Comparison of ENCODE assay signal across 24 cellular contexts in genomic region chr3:136675150-136675858, GRCh38.
"Had no signal": no experiment of that assay in that cellular context is flagged by ENCODE, and none has a peak within 500 bp of the region (broad histone marks: within the 10 kb centered on the region; RNA-seq: fewer than 3 reads in every experiment).

No MANE protein-coding gene starts in this region.

- H3K27me3 ChIP-seq: foreskin keratinocyte, spleen, vagina had no signal

- H3K4me1 ChIP-seq: foreskin keratinocyte, prostate gland had no signal

- H3K36me3 ChIP-seq: lower lobe of right lung, prostate gland, thoracic aorta, vagina had no signal

- H3K27me3 Mint-ChIP-seq: activated CD4-positive, alpha-beta T cell treated with anti-CD3 and anti-CD28 coated beads, Interleukin-2, amount 10 ng/mL, durations not matched to agents 24 days and 14 days; activated CD8-positive, alpha-beta memory T cell treated with anti-CD3 and anti-CD28 coated beads, Interleukin-2, amount 10 ng/mL, durations not matched to agents 7 days and 5 days; activated CD8-positive, alpha-beta T cell treated with anti-CD3 and anti-CD28 coated beads for 36 hours; brain; naive thymus-derived CD4-positive, alpha-beta T cell; type B pancreatic cell had no signal

- FAIRE-seq: kidney had no signal

- H3K4me3 ChIP-seq: lower lobe of right lung, prostate gland, spleen, thoracic aorta, vagina had no signal

- ATAC-seq: activated CD4-positive, CD25-positive, alpha-beta regulatory T cell treated with anti-CD3 and anti-CD28 coated beads, Interleukin-2, amount 50 U/mL, for 24 hours; activated CD8-positive, alpha-beta memory T cell treated with anti-CD3 and anti-CD28 coated beads, Interleukin-2, amount 10 ng/mL, durations not matched to agents 7 days and 5 days; activated CD8-positive, alpha-beta T cell treated with anti-CD3 and anti-CD28 coated beads for 36 hours; foreskin keratinocyte; lower lobe of right lung; naive thymus-derived CD4-positive, alpha-beta T cell had no signal

- H3K9me3 Mint-ChIP-seq: activated CD4-positive, alpha-beta T cell treated with anti-CD3 and anti-CD28 coated beads, Interleukin-2, amount 10 ng/mL, durations not matched to agents 24 days and 14 days; activated CD8-positive, alpha-beta T cell treated with anti-CD3 and anti-CD28 coated beads for 36 hours; activated T-helper 1 cell treated with anti-CD3 and anti-CD28 coated beads, Interleukin-12 subunit alpha, Interleukin-12 subunit beta, Interleukin-2, Interleukin-4 antibody, amounts not matched to agents 30 ng/mL and 10 ng/mL and 1 ng/mL, durations not matched to agents 14 hours and 24 hours and 36 hours; brain; naive thymus-derived CD4-positive, alpha-beta T cell; type B pancreatic cell had no signal

- H3K9me3 ChIP-seq: lower lobe of right lung, prostate gland, spleen, thoracic aorta, vagina had no signal

- DNase-seq: activated CD4-positive, alpha-beta T cell treated with anti-CD3 and anti-CD28 coated beads, Interleukin-2, amount 10 ng/mL, durations not matched to agents 24 days and 14 days; activated CD8-positive, alpha-beta memory T cell treated with anti-CD3 and anti-CD28 coated beads, Interleukin-2, amount 10 ng/mL, durations not matched to agents 7 days and 5 days; activated CD8-positive, alpha-beta T cell treated with anti-CD3 and anti-CD28 coated beads for 36 hours; activated gamma-delta T cell; activated naive CD4-positive, alpha-beta T cell treated with anti-CD3 and anti-CD28 coated beads, Interleukin-2, amount 50 U/mL, for 16 hours; activated T-cell treated with anti-CD3 and anti-CD28 coated beads for 4 hours; aorta; dermis blood vessel endothelial cell; effector CD8-positive, alpha-beta T cell; foreskin keratinocyte; kidney; lower lobe of right lung; naive thymus-derived CD4-positive, alpha-beta T cell; spleen; stimulated activated CD4-positive, alpha-beta T cell treated with anti-CD3 and anti-CD28 coated beads, Interleukin-4, amount 100 ng/mL, for 1 hour; stimulated activated naive CD4-positive, alpha-beta T cell treated with Interleukin-2 at 50 U/mL for 16 hours had no signal

- H3K27ac ChIP-seq: foreskin keratinocyte, lower lobe of right lung, prostate gland, thoracic aorta, vagina, VCaP had no signal

- H3K27ac Mint-ChIP-seq: activated CD4-positive, alpha-beta T cell treated with anti-CD3 and anti-CD28 coated beads, Interleukin-2, amount 10 ng/mL, durations not matched to agents 24 days and 14 days; activated CD8-positive, alpha-beta memory T cell treated with anti-CD3 and anti-CD28 coated beads, Interleukin-2, amount 10 ng/mL, durations not matched to agents 7 days and 5 days; activated CD8-positive, alpha-beta T cell treated with anti-CD3 and anti-CD28 coated beads for 36 hours; activated T-helper 1 cell treated with anti-CD3 and anti-CD28 coated beads, Interleukin-12 subunit alpha, Interleukin-12 subunit beta, Interleukin-2, Interleukin-4 antibody, amounts not matched to agents 30 ng/mL and 10 ng/mL and 1 ng/mL, durations not matched to agents 14 hours and 24 hours and 36 hours; type B pancreatic cell had no signal

- H3K4me3 Mint-ChIP-seq: activated CD4-positive, alpha-beta T cell treated with anti-CD3 and anti-CD28 coated beads, Interleukin-2, amount 10 ng/mL, durations not matched to agents 24 days and 14 days; activated CD8-positive, alpha-beta memory T cell treated with anti-CD3 and anti-CD28 coated beads, Interleukin-2, amount 10 ng/mL, durations not matched to agents 7 days and 5 days; activated CD8-positive, alpha-beta T cell treated with anti-CD3 and anti-CD28 coated beads for 36 hours; activated T-helper 1 cell treated with anti-CD3 and anti-CD28 coated beads, Interleukin-12 subunit alpha, Interleukin-12 subunit beta, Interleukin-2, Interleukin-4 antibody, amounts not matched to agents 30 ng/mL and 10 ng/mL and 1 ng/mL, durations not matched to agents 14 hours and 24 hours and 36 hours; brain; type B pancreatic cell had no signal
